8 cellular contexts compared by ENCODE assay signal in genomic region chr5:61301820-61302563, GRCh38. TPM values are rescaled to one million over a fixed set of nuclear protein-coding genes. Genes with fewer than 3 reads are reported as not detected.
DNase-seq lines count a peak whose midpoint lies in the region; ATAC-seq, FAIRE-seq and TF ChIP-seq lines count a peak whose summit lies in the region.

No MANE protein-coding gene starts in this region.

- TF ChIP-seq CTCF in MCF 10A (IDR thresholded peaks at IDR 0.05; ENCODE audit: unreplicated experiment): no peak
- no peak for TF ChIP-seq CTCF in kidney epithelial cell (IDR thresholded peaks at IDR 0.05; ENCODE audit: insufficient read depth, low read length, poor library complexity, severe bottlenecking)
- TF ChIP-seq CTCF in suprapubic skin (IDR thresholded peaks at IDR 0.05): no peak
- no peak for TF ChIP-seq CTCF in uterus (IDR thresholded peaks at IDR 0.05)
- TF ChIP-seq CTCF in MM.1S (IDR thresholded peaks at IDR 0.05; ENCODE audit: low read length): no peak

- TSS peak; percentile 70 for BruUV-seq in MCF 10A (replicated peaks; lab: Mats Ljungman, UMichigan)

- H4K20me1 ChIP-seq in MM.1S (ENCODE audit: insufficient read depth, low read length): no peaks in the 10 kb centered on the region

- TF ChIP-seq POLR2A in suprapubic skin (IDR thresholded peaks at IDR 0.05): no peak
- peak in 1 of 2 donors; percentile 22 for TF ChIP-seq POLR2A in uterus (IDR thresholded peaks at IDR 0.05)

- H3K36me3 Mint-ChIP-seq in MCF 10A (ENCODE audit: insufficient read depth, unreplicated experiment): no peaks in the 10 kb centered on the region
- H3K36me3 Mint-ChIP-seq in activated CD8-positive, alpha-beta memory T cell treated with anti-CD3 and anti-CD28 coated beads, Interleukin-2, amount 10 ng/mL, durations not matched to agents 7 days and 5 days: no peaks in the 10 kb centered on the region

- no peak overlapping the region for H3K27ac Mint-ChIP-seq in MCF 10A (ENCODE audit: low read depth, unreplicated experiment)
- H3K27ac Mint-ChIP-seq in activated CD8-positive, alpha-beta memory T cell treated with anti-CD3 and anti-CD28 coated beads, Interleukin-2, amount 10 ng/mL, durations not matched to agents 7 days and 5 days: no peak overlapping the region

- POLR2A ChIA-PET in MCF 10A (lab: Yijun Ruan, JAX): interaction anchor here (0.6 to 6.5 kb wide), 11 partner anchors 10 to 522 kb away, joined by 3 to 120 read pairs (median 6); partner anchors contain the start of genes SMIM15 and ZSWIM6

- H3K4me1 Mint-ChIP-seq in MCF 10A (ENCODE audit: insufficient read depth, unreplicated experiment): peaks cover 52% of the 10 kb centered on the region
- peaks cover 17% of the 10 kb centered on the region for H3K4me1 Mint-ChIP-seq in activated CD8-positive, alpha-beta memory T cell treated with anti-CD3 and anti-CD28 coated beads, Interleukin-2, amount 10 ng/mL, durations not matched to agents 7 days and 5 days

- H3K27me3 ChIP-seq in kidney epithelial cell (ENCODE audit: control insufficient read depth, insufficient read depth, low read length): no peaks in the 10 kb centered on the region
- no peaks in the 10 kb centered on the region for H3K27me3 ChIP-seq in suprapubic skin
- H3K27me3 ChIP-seq in uterus: no peaks in the 10 kb centered on the region
- no peaks in the 10 kb centered on the region for H3K27me3 ChIP-seq in MM.1S (replicated peaks; ENCODE audit: insufficient read depth, low read length)

- no peaks in the 10 kb centered on the region for H3K9me3 ChIP-seq in suprapubic skin
- H3K9me3 ChIP-seq in uterus: no peaks in the 10 kb centered on the region
- no peaks in the 10 kb centered on the region for H3K9me3 ChIP-seq in MM.1S (replicated peaks; ENCODE audit: insufficient read depth, low read length)

- H3K4me1 ChIP-seq in suprapubic skin: peaks cover 22% of the 10 kb centered on the region
- no peaks in the 10 kb centered on the region for H3K4me1 ChIP-seq in uterus
- peaks cover 32% of the 10 kb centered on the region for H3K4me1 ChIP-seq in MM.1S (ENCODE audit: low read length)

- no peak overlapping the region for H3K9ac ChIP-seq in MM.1S (ENCODE audit: low read length)

- H3K4me3 ChIP-seq in kidney epithelial cell (ENCODE audit: low read depth, low read length): no peak overlapping the region
- H3K4me3 ChIP-seq in suprapubic skin: no peak overlapping the region
- no peak overlapping the region for H3K4me3 ChIP-seq in uterus
- no peak overlapping the region for H3K4me3 ChIP-seq in MM.1S (ENCODE audit: low read length)

- peak overlapping the region; percentile 10 for H3K4me3 Mint-ChIP-seq in MCF 10A (ENCODE audit: unreplicated experiment)
- H3K4me3 Mint-ChIP-seq in activated CD8-positive, alpha-beta memory T cell treated with anti-CD3 and anti-CD28 coated beads, Interleukin-2, amount 10 ng/mL, durations not matched to agents 7 days and 5 days: no peak overlapping the region

- H3K36me3 ChIP-seq in kidney epithelial cell (ENCODE audit: control insufficient read depth, insufficient read depth, low read length): no peaks in the 10 kb centered on the region
- H3K36me3 ChIP-seq in suprapubic skin: no peaks in the 10 kb centered on the region
- H3K36me3 ChIP-seq in uterus: no peaks in the 10 kb centered on the region
- no peaks in the 10 kb centered on the region for H3K36me3 ChIP-seq in MM.1S (replicated peaks; ENCODE audit: insufficient read depth, low read length)

- intact Hi-C loops in MCF 10A (cut with micrococcal nuclease) (no loop called here), uterus (cut with DNase I; ENCODE audit: low total_unique reads) (no loop called here)

- no peaks in the 10 kb centered on the region for H3K9me2 ChIP-seq in MM.1S (replicated peaks; ENCODE audit: insufficient read depth, low read length)

- no peaks in the 10 kb centered on the region for H3K79me2 ChIP-seq in MM.1S (ENCODE audit: low read length)

- TF ChIP-seq EP300 in suprapubic skin (IDR thresholded peaks at IDR 0.05): no peak

- peak overlapping the region; percentile 45 for H3K27ac ChIP-seq in suprapubic skin
- no peak overlapping the region for H3K27ac ChIP-seq in uterus
- no peak overlapping the region for H3K27ac ChIP-seq in MM.1S (ENCODE audit: low read length)

- H3F3A ChIP-seq in MM.1S (ENCODE audit: insufficient read depth, low read length): peaks cover 13% of the 10 kb centered on the region

- no peaks in the 10 kb centered on the region for H3K27me3 Mint-ChIP-seq in MCF 10A (ENCODE audit: insufficient read depth, unreplicated experiment)
- H3K27me3 Mint-ChIP-seq in activated CD8-positive, alpha-beta memory T cell treated with anti-CD3 and anti-CD28 coated beads, Interleukin-2, amount 10 ng/mL, durations not matched to agents 7 days and 5 days: peaks cover 3% of the 10 kb centered on the region

- 79% methylated on average over 11 of the region's 11 CpGs for WGBS in suprapubic skin

- no peak for ATAC-seq in activated CD8-positive, alpha-beta memory T cell treated with anti-CD3 and anti-CD28 coated beads, Interleukin-2, amount 10 ng/mL, durations not matched to agents 7 days and 5 days

- H3K4me2 ChIP-seq in MM.1S (ENCODE audit: low read depth, low read length): no peak overlapping the region

- H2AFZ ChIP-seq in MM.1S (ENCODE audit: low read length): no peak overlapping the region

- CTCF ChIA-PET in MCF 10A (lab: Yijun Ruan, JAX): interaction anchor here (0.5 to 1.2 kb wide), 6 partner anchors 9 to 587 kb away, joined by 3 to 9 read pairs (median 4); no protein-coding TSS in a partner anchor
- CTCF ChIA-PET in activated CD8-positive, alpha-beta memory T cell treated with anti-CD3 and anti-CD28 coated beads, Interleukin-2, amount 10 ng/mL, durations not matched to agents 7 days and 5 days (lab: Charles Lee): no interaction called here

- FAIRE-seq in HTR-8/SVneo (lab: Jason Lieb, UNC): peak; percentile 92

- DNase-seq in HTR-8/SVneo (ENCODE audit: insufficient read length, low spot score) (peak; percentile 76), MCF 10A (ENCODE audit: unreplicated experiment) (peak; percentile 98), kidney epithelial cell (ENCODE audit: low read depth) (peak; percentile 99), suprapubic skin (ENCODE audit: low spot score in 2 of 2) (peak in 1 of 2 donors; percentile 75), uterus (no peak), MM.1S (no peak), DMS114 treated with DMSO at 0.1 percent for 48 hours (lab: John Stamatoyannopoulos, UW; ENCODE audit: unreplicated experiment) (no peak)
- no peak for DNase-seq in activated CD8-positive, alpha-beta memory T cell treated with anti-CD3 and anti-CD28 coated beads, Interleukin-2, amount 10 ng/mL, durations not matched to agents 7 days and 5 days

- H3K9me3 Mint-ChIP-seq in MCF 10A (ENCODE audit: unreplicated experiment): no peaks in the 10 kb centered on the region
- H3K9me3 Mint-ChIP-seq in activated CD8-positive, alpha-beta memory T cell treated with anti-CD3 and anti-CD28 coated beads, Interleukin-2, amount 10 ng/mL, durations not matched to agents 7 days and 5 days (ENCODE audit: low read depth): no peaks in the 10 kb centered on the region

RNA-seq across cellular contexts. Expression of gene ZSWIM6, which starts 30.1 kb away (rescaled TPM):
- 12.0 and 13.5 TPM in 2 replicates for total RNA-seq in MCF 10A (2022)
- 18.5 and 22.5 TPM in 2 replicates for total RNA-seq in kidney epithelial cell
- 10 to 100 TPM in 1 of 4 donors, 1 to 10 TPM in 3; 7.3 to 12.2 (median 8.2) TPM for total RNA-seq in suprapubic skin
- 10 to 100 TPM in 3 of 4 donors, 1 to 10 TPM in 1; 4.1 to 14.8 (median 11.1) TPM for total RNA-seq in uterus
- 1 to 10 TPM; 5.9 to 7.6 TPM for total RNA-seq in activated CD8-positive, alpha-beta memory T cell treated with anti-CD3 and anti-CD28 coated beads, Interleukin-2, amount 10 ng/mL, durations not matched to agents 7 days and 5 days

Comparison
In these comparisons a context has a peak if more than half of its experiments do, and no peak if none do; other contexts are left out.
1. DNase-seq: peak in HTR-8/SVneo (single experiment), MCF 10A (single experiment) and kidney epithelial cell (single experiment); none in uterus (0 of 2), MM.1S (single experiment), DMS114 treated with DMSO at 0.1 percent for 48 hours (single experiment) and activated CD8-positive, alpha-beta memory T cell treated with anti-CD3 and anti-CD28 coated beads, Interleukin-2, amount 10 ng/mL, durations not matched to agents 7 days and 5 days (single experiment).